Comparison of ENCODE assay signal across 8 cellular contexts in genomic region chr20:845226-845868, GRCh38. TPM values are rescaled to one million over a fixed set of nuclear protein-coding genes. Genes with fewer than 3 reads are reported as not detected.
DNase-seq lines count a peak whose midpoint lies in the region; ATAC-seq and TF ChIP-seq lines count a peak whose summit lies in the region.

No MANE protein-coding gene starts in this region.

- peaks cover 13 to 23% (median 20%) of the 10 kb centered on the region in 3 donors for H3K27me3 Mint-ChIP-seq in CD14-positive monocyte (ENCODE audit: low read depth in 3 of 3)
- H3K27me3 Mint-ChIP-seq in central memory CD8-positive, alpha-beta T cell: no peaks in the 10 kb centered on the region
- no peaks in the 10 kb centered on the region for H3K27me3 Mint-ChIP-seq in natural killer cell treated with Interleukin-12 subunit alpha and Interleukin-12 subunit beta and Interleukin-15 and Interleukin-18, amount 100 ng/mL, for 72 hours

- intact Hi-C loops in CD14-positive monocyte (cut with micrococcal nuclease): loop anchor here in 1 of 2 donors (5.0 kb wide), 1 partner anchor 37 kb away; no protein-coding TSS in a partner anchor
- intact Hi-C loops in OCI-LY7 (cut with micrococcal nuclease; ENCODE audit: unreplicated experiment): no loop called here

- BruUV-seq in OCI-LY7 (replicated peaks; lab: Mats Ljungman, UMichigan): TSS peak; percentile 77

- no peak overlapping the region for H2AFZ ChIP-seq in OCI-LY7 (ENCODE audit: low read length)

- no peaks in the 10 kb centered on the region for H3K9me3 ChIP-seq in OCI-LY7 (ENCODE audit: low read length)

- peaks cover 67% of the 10 kb centered on the region for H3K4me1 ChIP-seq in OCI-LY7 (ENCODE audit: insufficient read depth, low read length, poor library complexity, severe bottlenecking)

- TF ChIP-seq CTCF in CD14-positive monocyte (IDR thresholded peaks at IDR 0.05) (no peak), OCI-LY7 (conservative IDR thresholded peaks at IDR 0.05; ENCODE audit: low read length) (no peak)

- H3K4me1 Mint-ChIP-seq in CD14-positive monocyte: peaks cover 64% of the 10 kb centered on the region
- peaks cover 46% of the 10 kb centered on the region for H3K4me1 Mint-ChIP-seq in central memory CD8-positive, alpha-beta T cell
- peaks cover 29 to 38% of the 10 kb centered on the region in 2 donors for H3K4me1 Mint-ChIP-seq in natural killer cell treated with Interleukin-12 subunit alpha and Interleukin-12 subunit beta and Interleukin-15 and Interleukin-18, amount 100 ng/mL, for 72 hours (ENCODE audit: low read depth in 2 of 2)

- POLR2A ChIA-PET in OCI-LY7 (lab: Charles Lee): interaction anchor here (1.0 to 3.8 kb wide), 2 partner anchors 12 to 49 kb away, joined by 3 to 31 read pairs; partner anchors contain the start of gene FAM110A

- H3K27ac ChIP-seq in OCI-LY7 (ENCODE audit: low read depth, low read length, poor library complexity, severe bottlenecking): peak overlapping the region; percentile 80

- peaks cover 35 to 62% of the 10 kb centered on the region in 2 donors for H3K36me3 Mint-ChIP-seq in CD14-positive monocyte
- peaks cover 6% of the 10 kb centered on the region for H3K36me3 Mint-ChIP-seq in central memory CD8-positive, alpha-beta T cell (ENCODE audit: insufficient read depth)
- peaks cover 8% of the 10 kb centered on the region for H3K36me3 Mint-ChIP-seq in natural killer cell treated with Interleukin-12 subunit alpha and Interleukin-12 subunit beta and Interleukin-15 and Interleukin-18, amount 100 ng/mL, for 72 hours

- no peak for ATAC-seq in central memory CD8-positive, alpha-beta T cell (replicated peaks; ENCODE audit: extremely low read depth, poor library complexity, severe bottlenecking)
- ATAC-seq in natural killer cell treated with Interleukin-12 subunit alpha and Interleukin-12 subunit beta and Interleukin-15 and Interleukin-18, amount 100 ng/mL, for 72 hours: no peak
- ATAC-seq in GM18870 (IDR thresholded peaks at IDR 0.05; ENCODE audit: unreplicated experiment): no peak
- ATAC-seq in GM18505 (IDR thresholded peaks at IDR 0.05; ENCODE audit: unreplicated experiment): no peak
- ATAC-seq in HG03432 (IDR thresholded peaks at IDR 0.05; ENCODE audit: unreplicated experiment): no peak

- peak overlapping the region; percentile 71 to 83 for H3K4me3 Mint-ChIP-seq in CD14-positive monocyte
- peak overlapping the region; percentile 96 for H3K4me3 Mint-ChIP-seq in central memory CD8-positive, alpha-beta T cell
- H3K4me3 Mint-ChIP-seq in natural killer cell treated with Interleukin-12 subunit alpha and Interleukin-12 subunit beta and Interleukin-15 and Interleukin-18, amount 100 ng/mL, for 72 hours: peak overlapping the region; percentile 90

- no peak for TF ChIP-seq POLR2A in GM18505 (IDR thresholded peaks at IDR 0.05; ENCODE audit: borderline replicate concordance, extremely low read depth, insufficient read depth, insufficient read length)

- H3K9me3 Mint-ChIP-seq in CD14-positive monocyte: peaks cover 0 to 9% (median 2%) of the 10 kb centered on the region in 7 donors
- no peaks in the 10 kb centered on the region for H3K9me3 Mint-ChIP-seq in central memory CD8-positive, alpha-beta T cell
- H3K9me3 Mint-ChIP-seq in natural killer cell treated with Interleukin-12 subunit alpha and Interleukin-12 subunit beta and Interleukin-15 and Interleukin-18, amount 100 ng/mL, for 72 hours: no peaks in the 10 kb centered on the region

- H3K4me3 ChIP-seq in OCI-LY7 (ENCODE audit: low read depth, low read length, poor library complexity, severe bottlenecking): peak overlapping the region; percentile 77

- DNase-seq in CD14-positive monocyte (ENCODE audit: low spot score) (no peak), OCI-LY7 (ENCODE audit: low spot score) (no peak), glomerular visceral epithelial cell (ENCODE audit: extremely low spot score) (no peak)
- no peak for DNase-seq in central memory CD8-positive, alpha-beta T cell (ENCODE audit: low spot score in 2 of 2)
- no peak for DNase-seq in natural killer cell treated with Interleukin-12 subunit alpha and Interleukin-12 subunit beta and Interleukin-15 and Interleukin-18, amount 100 ng/mL, for 72 hours (ENCODE audit: low spot score)

- no peaks in the 10 kb centered on the region for H4K20me1 ChIP-seq in OCI-LY7 (ENCODE audit: insufficient read depth, low read length)

- H3K4me2 ChIP-seq in OCI-LY7 (ENCODE audit: low read length): peak overlapping the region; percentile 81

- peaks cover 4% of the 10 kb centered on the region for H3K36me3 ChIP-seq in OCI-LY7 (ENCODE audit: insufficient read depth, low read length)

- H3K9me2 ChIP-seq in OCI-LY7 (ENCODE audit: insufficient read depth, low read length): no peaks in the 10 kb centered on the region

- peak overlapping the region; percentile 79 to 91 (median 83) for H3K27ac Mint-ChIP-seq in CD14-positive monocyte
- H3K27ac Mint-ChIP-seq in central memory CD8-positive, alpha-beta T cell (ENCODE audit: low read depth): peak overlapping the region; percentile 99
- H3K27ac Mint-ChIP-seq in natural killer cell treated with Interleukin-12 subunit alpha and Interleukin-12 subunit beta and Interleukin-15 and Interleukin-18, amount 100 ng/mL, for 72 hours: peak overlapping the region; percentile 89 to 94

- CTCF ChIA-PET in OCI-LY7 (lab: Charles Lee; ENCODE audit: unreplicated experiment): no interaction called here

- peaks cover 28% of the 10 kb centered on the region; the same call in 1 of the 2 replicates for H3K79me2 ChIP-seq in OCI-LY7 (ENCODE audit: insufficient read depth, low read depth, low read length)

RNA-seq across cellular contexts. Expression of gene FAM110A, which starts 11.8 kb away (rescaled TPM):
- 10 to 100 TPM; 13.8 to 27.8 TPM for polyA plus RNA-seq in CD14-positive monocyte
- 15.9 and 16.2 TPM in 2 replicates for total RNA-seq in OCI-LY7 (2014; rRNA removed; shearing (Covaris generic))
- 28.2 and 36.4 TPM in 2 replicates for total RNA-seq in OCI-LY7 (2022)
- total RNA-seq in natural killer cell treated with Interleukin-12 subunit alpha and Interleukin-12 subunit beta and Interleukin-15 and Interleukin-18, amount 100 ng/mL, for 72 hours: 10 to 100 TPM; 29.6 to 58.2 TPM
